Comparison of ENCODE assay signal across 8 cellular contexts in genomic region chr11:67275606-67276409, GRCh38. TPM values are rescaled to one million over a fixed set of nuclear protein-coding genes. Genes with fewer than 3 reads are reported as not detected.
DNase-seq lines count a peak whose midpoint lies in the region.

No MANE protein-coding gene starts in this region.

- H3K27me3 ChIP-seq in muscle layer of colon (ENCODE audit: control insufficient read depth in 1 of 2, insufficient read depth in 2 of 2, low read length in 2 of 2), result no peaks in the 10 kb centered on the region

- H3K36me3 Mint-ChIP-seq in activated naive CD4-positive, alpha-beta T cell treated with anti-CD3 and anti-CD28 coated beads for 36 hours (ENCODE audit: low read depth), result peaks cover 58% of the 10 kb centered on the region
- H3K36me3 Mint-ChIP-seq in activated naive CD8-positive, alpha-beta T cell treated with anti-CD3 and anti-CD28 coated beads for 36 hours, result peaks cover 46% of the 10 kb centered on the region

- H3K4me3 ChIP-seq in muscle layer of colon (ENCODE audit: low read depth in 1 of 2, low read length in 2 of 2), result no peak overlapping the region
- no peak overlapping the region for H3K4me3 ChIP-seq in urinary bladder (ENCODE audit: low read depth, low read length)

- 85% methylated on average over 17 of the region's 17 CpGs for WGBS in urinary bladder

- peaks cover 82% of the 10 kb centered on the region for H3K4me1 Mint-ChIP-seq in activated naive CD4-positive, alpha-beta T cell treated with anti-CD3 and anti-CD28 coated beads for 36 hours (ENCODE audit: low read depth)
- peaks cover 65% of the 10 kb centered on the region for H3K4me1 Mint-ChIP-seq in activated naive CD8-positive, alpha-beta T cell treated with anti-CD3 and anti-CD28 coated beads for 36 hours

- no peaks in the 10 kb centered on the region for H3K9me3 Mint-ChIP-seq in activated naive CD4-positive, alpha-beta T cell treated with anti-CD3 and anti-CD28 coated beads for 36 hours
- H3K9me3 Mint-ChIP-seq in activated naive CD8-positive, alpha-beta T cell treated with anti-CD3 and anti-CD28 coated beads for 36 hours, result no peaks in the 10 kb centered on the region

- no peaks in the 10 kb centered on the region for H3K9me3 ChIP-seq in muscle layer of colon (ENCODE audit: low read length)

- no peaks in the 10 kb centered on the region for H3K27me3 Mint-ChIP-seq in activated naive CD4-positive, alpha-beta T cell treated with anti-CD3 and anti-CD28 coated beads for 36 hours (ENCODE audit: low read depth)
- H3K27me3 Mint-ChIP-seq in activated naive CD8-positive, alpha-beta T cell treated with anti-CD3 and anti-CD28 coated beads for 36 hours, result no peaks in the 10 kb centered on the region

- CTCF ChIA-PET in activated naive CD4-positive, alpha-beta T cell treated with anti-CD3 and anti-CD28 coated beads for 36 hours (lab: Charles Lee), result no interaction called here

- H3K4me3 Mint-ChIP-seq in activated naive CD4-positive, alpha-beta T cell treated with anti-CD3 and anti-CD28 coated beads for 36 hours, result peak overlapping the region; percentile 62
- H3K4me3 Mint-ChIP-seq in activated naive CD8-positive, alpha-beta T cell treated with anti-CD3 and anti-CD28 coated beads for 36 hours, result peak overlapping the region; percentile 66

- DNase-seq in activated naive CD4-positive, alpha-beta T cell treated with anti-CD3 and anti-CD28 coated beads for 36 hours, result peak; percentile 49
- DNase-seq in activated naive CD4-positive, alpha-beta T cell (lab: John Stamatoyannopoulos, UW), result no peak
- peak; percentile 42 for DNase-seq in activated naive CD8-positive, alpha-beta T cell treated with anti-CD3 and anti-CD28 coated beads for 36 hours
- no peak for DNase-seq in NAMALWA (ENCODE audit: low spot score)
- DNase-seq in SW 1271 (lab: John Stamatoyannopoulos, UW), result no peak
- DNase-seq in NCI-H446 (lab: John Stamatoyannopoulos, UW), result no peak

- H3K36me3 ChIP-seq in muscle layer of colon (ENCODE audit: insufficient read depth, low read length), result peaks cover 20% of the 10 kb centered on the region
- H3K36me3 ChIP-seq in urinary bladder (ENCODE audit: insufficient read depth), result no peaks in the 10 kb centered on the region

- H3K27ac Mint-ChIP-seq in activated naive CD4-positive, alpha-beta T cell treated with anti-CD3 and anti-CD28 coated beads for 36 hours, result peak overlapping the region; percentile 99
- H3K27ac Mint-ChIP-seq in activated naive CD8-positive, alpha-beta T cell treated with anti-CD3 and anti-CD28 coated beads for 36 hours, result peak overlapping the region; percentile 99

- peaks cover 67% of the 10 kb centered on the region for H3K4me1 ChIP-seq in muscle layer of colon (ENCODE audit: insufficient read depth, low read length)
- peaks cover 2% of the 10 kb centered on the region for H3K4me1 ChIP-seq in urinary bladder (ENCODE audit: insufficient read depth)

- intact Hi-C loops in activated naive CD4-positive, alpha-beta T cell treated with anti-CD3 and anti-CD28 coated beads for 36 hours (cut with micrococcal nuclease), result loop anchor here (2.0 kb wide), 1 partner anchor 35 kb away; no protein-coding TSS in a partner anchor

- H3K9ac ChIP-seq in muscle layer of colon (ENCODE audit: low read length), result no peak overlapping the region

- peak overlapping the region; percentile 23 for H3K27ac ChIP-seq in muscle layer of colon (ENCODE audit: low read depth, low read length)
- peak overlapping the region; percentile 19 for H3K27ac ChIP-seq in urinary bladder (ENCODE audit: low read depth)

RNA-seq across cellular contexts. Expression of gene GRK2, which starts 9.5 kb away (rescaled TPM):
- total RNA-seq in activated naive CD4-positive, alpha-beta T cell treated with anti-CD3 and anti-CD28 coated beads for 36 hours, result 100 to 1,000 TPM; 293 to 295 TPM
- total RNA-seq in activated naive CD8-positive, alpha-beta T cell treated with anti-CD3 and anti-CD28 coated beads for 36 hours, result 100 to 1,000 TPM; 211 to 219 TPM
- 21.1 TPM for total RNA-seq in urinary bladder
- polyA plus RNA-seq in urinary bladder, result 66.3 TPM

RNA-seq across cellular contexts. Expression of gene ANKRD13D, which starts 13.3 kb away (rescaled TPM):
- 10 to 100 TPM; 56.2 to 61.9 TPM for total RNA-seq in activated naive CD4-positive, alpha-beta T cell treated with anti-CD3 and anti-CD28 coated beads for 36 hours
- 10 to 100 TPM; 52.0 to 55.7 TPM for total RNA-seq in activated naive CD8-positive, alpha-beta T cell treated with anti-CD3 and anti-CD28 coated beads for 36 hours
- 25.2 TPM for total RNA-seq in urinary bladder
- polyA plus RNA-seq in urinary bladder, result 44.0 TPM

RNA-seq across cellular contexts. Expression of gene SSH3, which starts 27.5 kb away (rescaled TPM):
- 1 to 10 TPM; 4.1 to 5.4 TPM for total RNA-seq in activated naive CD4-positive, alpha-beta T cell treated with anti-CD3 and anti-CD28 coated beads for 36 hours
- 1 to 10 TPM; 4.6 to 4.7 TPM for total RNA-seq in activated naive CD8-positive, alpha-beta T cell treated with anti-CD3 and anti-CD28 coated beads for 36 hours
- 23.6 TPM for total RNA-seq in urinary bladder
- polyA plus RNA-seq in urinary bladder, result 52.7 TPM

Comparison
In these comparisons a context has a peak if more than half of its experiments do, and no peak if none do; other contexts are left out.
1. DNase-seq: peak in activated naive CD4-positive, alpha-beta T cell treated with anti-CD3 and anti-CD28 coated beads for 36 hours (single experiment) and activated naive CD8-positive, alpha-beta T cell treated with anti-CD3 and anti-CD28 coated beads for 36 hours (single experiment); none in activated naive CD4-positive, alpha-beta T cell (0 of 4), NAMALWA (single experiment), SW 1271 (0 of 2) and NCI-H446 (0 of 2).